In genomic region chr4:172225457-172225856, GRCh38 we compare ENCODE assay signal across 26 cellular contexts.
"Had no signal": no experiment of that assay in that cellular context is flagged by ENCODE, and none has a peak within 500 bp of the region (broad histone marks: within the 10 kb centered on the region; RNA-seq: fewer than 3 reads in every experiment).

No MANE protein-coding gene starts in this region.

- H3K4me1 ChIP-seq: stomach, suprapubic skin, testis, tibial artery, tibial nerve, transverse colon, upper lobe of left lung, upper lobe of right lung, uterus, vagina had no signal

- H3K9me3 ChIP-seq: stomach, suprapubic skin, testis, thoracic aorta, tibial artery, tibial nerve, transverse colon, upper lobe of left lung, upper lobe of right lung, uterus, vagina had no signal

- H3K4me3 ChIP-seq: stomach, suprapubic skin, testis, thoracic aorta, tibial artery, tibial nerve, transverse colon, upper lobe of left lung, upper lobe of right lung, uterus, vagina had no signal

- FAIRE-seq: urothelium cell line had no signal

- ATAC-seq: stimulated activated effector memory CD8-positive, alpha-beta T cell treated with anti-CD3 and anti-CD28 coated beads, Interleukin-12 subunit alpha, Interleukin-12 subunit beta, amount 100 ng/mL, for 72 hours; stimulated activated memory B cell treated with anti-CD40 and anti-IgM and Interleukin-4, amounts not matched to agents 10 μg/mL and 1 μg/mL and 100 μg/mL, for 72 hours; stimulated activated naive B cell treated with anti-CD40 and anti-IgM and Interleukin-4, amounts not matched to agents 10 μg/mL and 1 μg/mL and 100 μg/mL, for 72 hours; stimulated activated naive CD8-positive, alpha-beta T cell treated with anti-CD3 and anti-CD28 coated beads, Interleukin-15, amount 100 ng/mL, for 72 hours; stimulated activated naive CD8-positive, alpha-beta T cell treated with anti-CD3 and anti-CD28 coated beads, Interleukin-15, Interleukin-2, amounts not matched to agents 100 U/mL and 50 U/mL, for 24 hours; upper lobe of right lung had no signal

- H3K36me3 ChIP-seq: stomach, suprapubic skin, thoracic aorta, tibial artery, tibial nerve, transverse colon, upper lobe of left lung, upper lobe of right lung, uterus, vagina had no signal

- H3K27me3 ChIP-seq: stomach, suprapubic skin, testis, tibial artery, tibial nerve, transverse colon, upper lobe of left lung, upper lobe of right lung, uterus, vagina had no signal

- H3K27ac ChIP-seq: stomach, suprapubic skin, testis, thoracic aorta, tibial artery, tibial nerve, transverse colon, upper lobe of left lung, upper lobe of right lung, uterus, vagina had no signal

- DNase-seq: stimulated activated CD4-positive, alpha-beta T cell treated with anti-CD3 and anti-CD28 coated beads, Interleukin-2, amount 100 ng/mL, for 48 hours; stimulated activated CD4-positive, alpha-beta T cell treated with anti-CD3 and anti-CD28 coated beads, Interleukin-4, amount 100 ng/mL, for 1 hour; stimulated activated CD4-positive, alpha-beta T cell treated with anti-CD3 and anti-CD28 coated beads, Interleukin-4, amount 100 ng/mL, for 24 hours; stimulated activated CD4-positive, alpha-beta T cell treated with anti-CD3 and anti-CD28 coated beads, Interleukin-4, amount 100 ng/mL, for 4 hours; stimulated activated CD8-positive, alpha-beta memory T cell treated with anti-CD3 and anti-CD28 coated beads, Interleukin-4, amount 100 ng/mL, for 48 hours; stimulated activated naive B cell treated with anti-CD40 and anti-IgM and Interleukin-4, amounts not matched to agents 10 μg/mL and 1 μg/mL and 100 μg/mL, for 72 hours; stimulated activated naive CD4-positive, alpha-beta T cell; stimulated activated naive CD4-positive, alpha-beta T cell treated with Interleukin-2 at 50 U/mL for 16 hours; stimulated activated naive CD8-positive, alpha-beta T cell treated with anti-CD3 and anti-CD28 coated beads, Interleukin-15, amount 100 ng/mL, for 72 hours; stimulated activated naive CD8-positive, alpha-beta T cell treated with anti-CD3 and anti-CD28 coated beads, Interleukin-15, Interleukin-2, amounts not matched to agents 100 U/mL and 50 U/mL, for 24 hours; stomach; substantia nigra; testis; tibial artery; transverse colon; trophoblast cell; upper lobe of left lung; upper lobe of right lung; uterus had no signal
